Comparison of ENCODE assay signal across 8 cellular contexts in genomic region chr11:65525659-65526480, GRCh38. TPM values are rescaled to one million over a fixed set of nuclear protein-coding genes. Genes with fewer than 3 reads are reported as not detected.
DNase-seq lines count a peak whose midpoint lies in the region; ATAC-seq and TF ChIP-seq lines count a peak whose summit lies in the region.

No MANE protein-coding gene starts in this region.

- DNase-seq in activated T-cell treated with anti-CD3 and anti-CD28 coated beads, Interleukin-2, amount 50 U/mL, for 4 hours, result no peak
- DNase-seq in activated T-cell treated with anti-CD3 and anti-CD28 coated beads for 4 hours (no peak), body of pancreas (no peak), memory B cell (ENCODE audit: low spot score in 2 of 2) (no peak), transverse colon (no peak), NCI-H510A treated with DMSO at 0.1 percent for 48 hours (lab: John Stamatoyannopoulos, UW) (no peak), HCEC 1CT (no peak), NCI-H2029 treated with DMSO at 0.1 percent for 48 hours (lab: John Stamatoyannopoulos, UW) (no peak)

- TF ChIP-seq CTCF in body of pancreas (IDR thresholded peaks at IDR 0.05), result no peak
- no peak for TF ChIP-seq CTCF in transverse colon (IDR thresholded peaks at IDR 0.05)

- H3K9me3 ChIP-seq in body of pancreas (no peaks in the 10 kb centered on the region), transverse colon (no peaks in the 10 kb centered on the region)

- peaks cover 14% of the 10 kb centered on the region for H3K36me3 Mint-ChIP-seq in activated T-cell treated with anti-CD3 and anti-CD28 coated beads, Interleukin-2, amount 50 U/mL, for 4 hours (ENCODE audit: insufficient read depth)
- H3K36me3 Mint-ChIP-seq in memory B cell, result peaks cover 2% of the 10 kb centered on the region

- no peak for TF ChIP-seq EP300 in transverse colon (IDR thresholded peaks at IDR 0.05; ENCODE audit: low read depth)

- H3K27ac Mint-ChIP-seq in memory B cell, result peak overlapping the region; percentile 64

- H3K27ac ChIP-seq in body of pancreas, result peak overlapping the region in 3 of 4 donors; percentile 72 to 90 (median 89)
- peak overlapping the region; percentile 91 to 93 (median 92) for H3K27ac ChIP-seq in transverse colon

- peaks cover 61% of the 10 kb centered on the region for H3K4me1 Mint-ChIP-seq in activated T-cell treated with anti-CD3 and anti-CD28 coated beads, Interleukin-2, amount 50 U/mL, for 4 hours (ENCODE audit: low read depth)
- peaks cover 35% of the 10 kb centered on the region for H3K4me1 Mint-ChIP-seq in memory B cell

- 44 to 49% methylated on average over 21 to 26 of the region's 26 CpGs for WGBS in body of pancreas, 2 donors
- WGBS in transverse colon (ENCODE audit: low coverage in 1 of 2), 2 donors, result 42 to 54% methylated on average over 7 to 26 of the region's 26 CpGs

- no peaks in the 10 kb centered on the region for H3K9me3 Mint-ChIP-seq in activated T-cell treated with anti-CD3 and anti-CD28 coated beads, Interleukin-2, amount 50 U/mL, for 4 hours
- no peaks in the 10 kb centered on the region for H3K9me3 Mint-ChIP-seq in memory B cell

- H3K4me3 ChIP-seq in body of pancreas (peak overlapping the region; percentile 56 to 64), transverse colon (peak overlapping the region; percentile 76 to 99 (median 82))

- no peak for TF ChIP-seq POLR2A in body of pancreas (IDR thresholded peaks at IDR 0.05)
- no peak for TF ChIP-seq POLR2A in transverse colon (IDR thresholded peaks at IDR 0.05)

- H3K27me3 Mint-ChIP-seq in activated T-cell treated with anti-CD3 and anti-CD28 coated beads, Interleukin-2, amount 50 U/mL, for 4 hours (ENCODE audit: low read depth), result no peaks in the 10 kb centered on the region
- no peaks in the 10 kb centered on the region for H3K27me3 Mint-ChIP-seq in memory B cell

- intact Hi-C loops in body of pancreas (cut with DNase I) (no loop called here), transverse colon (cut with DNase I; ENCODE audit: low total_unique reads) (no loop called here)

- in situ Hi-C loops in transverse colon (cut with MboI; ENCODE audit: low pct_ligation_motif_present in 1 of 4, low pct_unique_long_range_greater_than_20kb in 1 of 4, low sequenced_read_pairs in 3 of 4), result no loop called here

- no peak for ATAC-seq in activated T-cell treated with anti-CD3 and anti-CD28 coated beads, Interleukin-2, amount 50 U/mL, for 4 hours
- ATAC-seq in body of pancreas (no peak), memory B cell (ENCODE audit: low read depth) (no peak)

- H3K4me1 ChIP-seq in body of pancreas (peaks cover 34% of the 10 kb centered on the region), transverse colon (peaks cover 11 to 37% (median 24%) of the 10 kb centered on the region in 4 donors)

- H3K36me3 ChIP-seq in body of pancreas (replicated peaks in 1 of 2; ENCODE audit: insufficient read depth in 1 of 2, low read depth in 2 of 2) (peaks cover 0 to 3% of the 10 kb centered on the region in 2 donors), transverse colon (peaks cover 0 to 5% (median 1%) of the 10 kb centered on the region in 4 donors)

- peak overlapping the region; percentile 86 for H3K4me3 Mint-ChIP-seq in activated T-cell treated with anti-CD3 and anti-CD28 coated beads, Interleukin-2, amount 50 U/mL, for 4 hours
- peak overlapping the region; percentile 85 for H3K4me3 Mint-ChIP-seq in memory B cell

- H3K27me3 ChIP-seq in body of pancreas (no peaks in the 10 kb centered on the region), transverse colon (no peaks in the 10 kb centered on the region)

RNA-seq across cellular contexts. Expression of gene SCYL1, which starts 1.0 kb away (rescaled TPM):
- 10 to 100 TPM; 87.6 to 94.6 (median 94.3) TPM for total RNA-seq in activated T-cell treated with anti-CD3 and anti-CD28 coated beads, Interleukin-2, amount 50 U/mL, for 4 hours
- 10 to 100 TPM; 55.0 to 62.3 TPM for total RNA-seq in body of pancreas
- 10 to 100 TPM; 41.0 to 78.4 (median 69.2) TPM for total RNA-seq in transverse colon

RNA-seq across cellular contexts. Expression of gene MALAT1, which starts 27.0 kb away (rescaled TPM):
- total RNA-seq in activated T-cell treated with anti-CD3 and anti-CD28 coated beads, Interleukin-2, amount 50 U/mL, for 4 hours, result 1,000 to 10,000 TPM; 3,100 to 4,455 (median 3,753) TPM
- over 10,000 TPM; 10,129 to 14,092 TPM for total RNA-seq in body of pancreas
- total RNA-seq in transverse colon, result over 10,000 TPM; 17,948 to 48,028 (median 23,406) TPM

RNA-seq across cellular contexts. Expression of gene LTBP3, which starts 32.3 kb away (rescaled TPM):
- 10 to 100 TPM; 33.1 to 40.8 (median 40.1) TPM for total RNA-seq in activated T-cell treated with anti-CD3 and anti-CD28 coated beads, Interleukin-2, amount 50 U/mL, for 4 hours
- 100 to 1,000 TPM; 131 to 330 TPM for total RNA-seq in body of pancreas
- total RNA-seq in transverse colon, result 100 to 1,000 TPM in 2 of 4 donors, 10 to 100 TPM in 2; 48.7 to 467 (median 140) TPM

RNA-seq across cellular contexts. Expression of gene ZNRD2, which starts 44.4 kb away (rescaled TPM):
- 100 to 1,000 TPM; 120 to 148 (median 136) TPM for total RNA-seq in activated T-cell treated with anti-CD3 and anti-CD28 coated beads, Interleukin-2, amount 50 U/mL, for 4 hours
- total RNA-seq in body of pancreas, result 10 to 100 TPM; 39.2 to 66.9 TPM
- total RNA-seq in transverse colon, result 10 to 100 TPM in 3 of 4 donors, 1 to 10 TPM in 1; 6.4 to 38.4 (median 27.9) TPM

RNA-seq across cellular contexts. Expression of gene FAM89B, which starts 46.5 kb away (rescaled TPM):
- 10 to 100 TPM; 27.4 to 32.0 (median 28.6) TPM for total RNA-seq in activated T-cell treated with anti-CD3 and anti-CD28 coated beads, Interleukin-2, amount 50 U/mL, for 4 hours
- total RNA-seq in body of pancreas (100 to 1,000 TPM in 1 of 2 donors, 10 to 100 TPM in 1; 44.8 to 116 TPM), transverse colon (100 to 1,000 TPM in 1 of 4 donors, 10 to 100 TPM in 3; 25.2 to 254 (median 51.6) TPM)
